In the genomic region with DNA sequence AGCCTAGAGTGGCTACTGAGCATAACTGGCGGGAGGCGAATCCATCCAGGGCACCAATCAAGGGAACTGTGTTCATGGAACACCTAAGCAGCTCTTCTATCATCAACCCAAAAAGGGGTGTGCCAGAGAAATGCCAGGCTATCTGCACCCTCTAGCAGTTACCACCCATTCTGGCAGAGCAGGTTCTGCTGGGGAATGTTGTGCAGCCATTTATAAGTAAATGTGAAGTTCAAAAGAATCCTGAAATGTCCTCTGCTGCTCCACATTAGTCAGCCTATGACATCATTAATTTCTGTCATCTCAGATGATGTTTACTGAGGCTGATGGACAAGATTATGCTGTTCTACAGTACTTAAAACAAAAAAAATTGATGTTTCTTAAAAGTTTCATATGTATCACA, we compare ENCODE assay signal across 30 cellular contexts. TPM values are rescaled to one million over a fixed set of nuclear protein-coding genes. Genes with fewer than 3 reads are reported as not detected.
DNase-seq lines count a peak whose midpoint lies in the region; ATAC-seq, FAIRE-seq and TF ChIP-seq lines count a peak whose summit lies in the region.
"Had no signal": no experiment of that assay in that cellular context is flagged by ENCODE, and none has a peak within 500 bp of the region (broad histone marks: within the 10 kb centered on the region; RNA-seq: fewer than 3 reads in every experiment).

No MANE protein-coding gene starts in this region.

- H3K9me1 ChIP-seq in K562 (ENCODE audit: control insufficient read depth, insufficient read depth, low read length): no peaks in the 10 kb centered on the region

- H3K4me3 ChIP-seq in K562: no peak overlapping the region
- no peak overlapping the region for H3K4me3 ChIP-seq in stomach
- H3K4me3 ChIP-seq: colonic mucosa, GM12878, heart right ventricle, lung, thoracic aorta had no signal

- peaks cover 9% of the 10 kb centered on the region; the same call in 2 of the 3 replicates for H3K79me2 ChIP-seq in K562 (ENCODE audit: control insufficient read depth, insufficient read depth, low read length)

- CTCF ChIA-PET in K562 (lab: Yijun Ruan, JAX; ENCODE audit: low intra/inter-chr PET ratio): no interaction called here

- H3K27ac ChIP-seq in K562 (ENCODE audit: extremely low read depth, low read depth, low read length): no peak overlapping the region
- H3K27ac ChIP-seq in foreskin keratinocyte: no peak overlapping the region
- H3K27ac ChIP-seq in stomach: no peak overlapping the region
- H3K27ac ChIP-seq: colonic mucosa, heart right ventricle, thoracic aorta had no signal

- no peak for TF ChIP-seq RAD21 in K562 (CRISPR knock-in tag; conservative IDR thresholded peaks at IDR 0.05 in 1 of 2, IDR thresholded peaks at IDR 0.05 in 1 of 2)

- H2AFZ ChIP-seq in K562 (ENCODE audit: low read depth, low read length): no peak overlapping the region

- TF ChIP-seq POLR2A in K562 (conservative IDR thresholded peaks at IDR 0.05) (no peak), stomach (IDR thresholded peaks at IDR 0.05) (no peak)

- POLR2A ChIA-PET in K562 (lab: Yijun Ruan, JAX): interaction anchor here (0.6 to 1.9 kb wide), 4 partner anchors 8 to 41 kb away, joined by 3 to 9 read pairs (median 5); partner anchors contain the start of gene SKIC8

- no peaks in the 10 kb centered on the region for H3K4me1 ChIP-seq in K562 (replicated peaks in 1 of 2; ENCODE audit: control insufficient read depth in 2 of 2, insufficient read depth in 2 of 2, low read length in 2 of 2)
- H3K4me1 ChIP-seq in foreskin keratinocyte: no peaks in the 10 kb centered on the region
- peaks cover 5 to 24% (median 15%) of the 10 kb centered on the region in 4 donors for H3K4me1 ChIP-seq in stomach
- H3K4me1 ChIP-seq: colonic mucosa had no signal

- TF ChIP-seq CTCF in K562 (IDR thresholded peaks at IDR 0.05 in 2 of 3, conservative IDR thresholded peaks at IDR 0.05 in 1 of 3; ENCODE audit: insufficient read depth in 2 of 3, low read depth in 1 of 3, low read length in 3 of 3): no peak
- TF ChIP-seq CTCF in foreskin keratinocyte (conservative IDR thresholded peaks at IDR 0.05): no peak
- no peak for TF ChIP-seq CTCF in stomach (IDR thresholded peaks at IDR 0.05)

- H3K36me3 ChIP-seq in K562 (ENCODE audit: control insufficient read depth, insufficient read depth, low read length) (peaks cover 89% of the 10 kb centered on the region), stomach (peaks cover 36 to 89% (median 69%) of the 10 kb centered on the region in 4 donors)
- H3K36me3 ChIP-seq: colonic mucosa had no signal

- ATAC-seq in Right ventricle myocardium inferior (peak; percentile 28), Right ventricle myocardium superior (ENCODE audit: poor library complexity) (no peak), K562 (no peak), foreskin keratinocyte (peak; percentile 40), HG02571 (IDR thresholded peaks at IDR 0.05; ENCODE audit: unreplicated experiment) (no peak)
- ATAC-seq: CD8-positive, alpha-beta T cell; GM12878 had no signal

- H3K27me3 ChIP-seq in K562 (ENCODE audit: control insufficient read depth in 2 of 2, insufficient read depth in 2 of 2, low read length in 2 of 2): no peaks in the 10 kb centered on the region
- H3K27me3 ChIP-seq in foreskin keratinocyte: no peaks in the 10 kb centered on the region
- H3K27me3 ChIP-seq in stomach: no peaks in the 10 kb centered on the region
- H3K27me3 ChIP-seq: colonic mucosa, heart right ventricle had no signal

- no peaks in the 10 kb centered on the region for H4K20me1 ChIP-seq in K562 (replicated peaks; ENCODE audit: control insufficient read depth, insufficient read depth, low read length)

- intact Hi-C loops in Right ventricle myocardium inferior (cut with DNase I) (no loop called here), Right ventricle myocardium superior (cut with DNase I) (no loop called here), K562 (cut with micrococcal nuclease) (no loop called here), stomach (cut with DNase I; ENCODE audit: low total_unique reads) (no loop called here)

- no peak for FAIRE-seq in K562 (lab: Jason Lieb, UNC)
- FAIRE-seq: GM12878, H1, HTR-8/SVneo had no signal

- no TSS peak for BruUV-seq in K562 (replicated peaks; lab: Mats Ljungman, UMichigan)

- 97% methylated on average over 2 of the region's 2 CpGs for WGBS in K562 (ENCODE audit: insufficient coverage, low coverage, missing lambda C conversion rate)
- 88 to 98% (median 97%) methylated on average over 2 of the region's 2 CpGs for WGBS in stomach, 5 donors

- in situ Hi-C loops in K562 (cut with MboI): no loop called here

- H3K9me3 ChIP-seq in K562 (replicated peaks; ENCODE audit: control insufficient read depth, insufficient read depth, low read depth, low read length) (no peaks in the 10 kb centered on the region), stomach (no peaks in the 10 kb centered on the region)
- H3K9me3 ChIP-seq: colonic mucosa, heart right ventricle, thoracic aorta had no signal

- H3K4me2 ChIP-seq in K562 (ENCODE audit: insufficient read depth, low read length): no peak overlapping the region

- TF ChIP-seq EP300 in K562 (IDR thresholded peaks at IDR 0.05; ENCODE audit: low read length) (no peak), stomach (IDR thresholded peaks at IDR 0.05) (no peak)

- DNase-seq in Right ventricle myocardium inferior (ENCODE audit: missing footprints) (no peak), Right ventricle myocardium superior (no peak), K562 (ENCODE audit: extremely low read depth in 1 of 4, low spot score in 3 of 4) (no peak), foreskin keratinocyte (peak in 1 of 2 donors; percentile 31), stomach (peak; percentile 42), cerebellum (ENCODE audit: low spot score) (no peak)
- no peak for DNase-seq in activated CD4-positive, alpha-beta T cell treated with anti-CD3 and anti-CD28 coated beads, Interleukin-2, amount 50 U/mL, for 1 hour
- DNase-seq: activated CD4-positive, alpha-beta T cell treated with anti-CD3 and anti-CD28 coated beads for 4 hours; activated T-cell treated with anti-CD3 and anti-CD28 coated beads for 4 hours; amygdala; CD8-positive, alpha-beta T cell; colonic mucosa; DMS 273 treated with DMSO at 0.1 percent for 48 hours; effector memory CD4-positive, alpha-beta T cell; foreskin melanocyte; heart right ventricle; KBM-7; MM.1S; NCI-H1105 treated with DMSO at 0.1 percent for 48 hours; NCI-H1930; NCI-H510A treated with DMSO at 0.1 percent for 48 hours; nephron progenitor cell; stimulated activated CD4-positive, alpha-beta T cell treated with anti-CD3 and anti-CD28 coated beads, Interleukin-1b, Interleukin-23, amount 100 ng/mL, for 48 hours had no signal

- H3K9ac ChIP-seq in K562 (ENCODE audit: insufficient read depth in 1 of 2, low read depth in 2 of 2, low read length in 2 of 2): no peak overlapping the region

RNA-seq across cellular contexts. Expression of gene SKIC8, which starts 7.7 kb away (rescaled TPM):
- 30.0 TPM for total RNA-seq in Right ventricle myocardium inferior
- 25.2 TPM for total RNA-seq in Right ventricle myocardium superior
- 61.2 and 107 TPM in 2 replicates for total RNA-seq in K562 (2011; cell fraction: chromatin; rRNA removed; ENCODE audit: low replicate concordance)
- 40.1 and 43.9 TPM in 2 replicates for total RNA-seq in K562 (2011; cell fraction: nucleolus; rRNA removed)
- total RNA-seq in K562 (2011; cell fraction: nucleoplasm; rRNA removed): 76.0 and 92.8 TPM in 2 replicates
- total RNA-seq in K562 (2014; rRNA removed): 99.3 and 118 TPM in 2 replicates
- total RNA-seq in K562 (2014; rRNA removed; fragmentation: Illumina TruSeq; extraction: Trizol): 139 and 146 TPM in 2 replicates
- total RNA-seq in K562 (2015; rRNA removed; fragmentation: Illumina TruSeq; extraction: Trizol): 152 and 164 TPM in 2 replicates
- 79.5 and 87.3 TPM in 2 replicates for total RNA-seq in K562 (2021)
- 158 and 224 TPM in 2 replicates for polyA plus RNA-seq in K562 (2011; rRNA removed)
- polyA plus RNA-seq in K562 (2011; cell fraction: cytosol; rRNA removed): 108 and 162 TPM in 2 replicates
- 96.8 and 114 TPM in 2 replicates for polyA plus RNA-seq in K562 (2011; cell fraction: nucleus; rRNA removed)
- 60.8 and 135 TPM in 2 replicates for polyA plus RNA-seq in K562 (2012)
- 124 and 127 TPM in 2 replicates for polyA plus RNA-seq in K562 (2014; fragmentation: Illumina TruSeq; extraction: Trizol)
- 100 to 1,000 TPM; 352 to 389 TPM for polyA plus RNA-seq in K562 (2014; fragmentation: Nextera tagmentation; extraction: Ambion mirVana)
- 140 and 168 TPM in 2 replicates for polyA plus RNA-seq in K562 (2014; rRNA removed)
- polyA minus RNA-seq in K562 (2011; rRNA and poly(A)+ RNA removed): 124 and 180 TPM in 2 replicates
- polyA minus RNA-seq in K562 (2011; cell fraction: cytosol; rRNA and poly(A)+ RNA removed): 51.6 and 80.3 TPM in 2 replicates
- polyA minus RNA-seq in K562 (2011; cell fraction: nucleus; rRNA and poly(A)+ RNA removed): 30.0 and 50.1 TPM in 2 replicates
- 58.8 and 64.0 TPM in 2 replicates for total RNA-seq in foreskin keratinocyte
- polyA plus RNA-seq in foreskin keratinocyte: 52.2 and 58.2 TPM in 2 replicates
- 100 to 1,000 TPM in 1 of 5 donors, 10 to 100 TPM in 4; 22.2 to 119 (median 58.4) TPM for total RNA-seq in stomach
- polyA plus RNA-seq in stomach: 10 to 100 TPM; 40.3 to 60.2 (median 49.3) TPM
- total RNA-seq in cerebellum: 48.5 TPM

RNA-seq across cellular contexts. Expression of gene DNAJA4, which starts 27.3 kb away (rescaled TPM):
- total RNA-seq in Right ventricle myocardium inferior (125 TPM), Right ventricle myocardium superior (79.9 TPM), K562 (2014; rRNA removed) (not detected in 2 replicates), K562 (2014; rRNA removed; fragmentation: Illumina TruSeq; extraction: Trizol) (0.11 TPM in 1 of 2 replicates, not detected in the other), K562 (2015; rRNA removed; fragmentation: Illumina TruSeq; extraction: Trizol) (0.08 TPM in 1 of 2 replicates, not detected in the other), K562 (2021) (0.16 and 0.25 TPM in 2 replicates), foreskin keratinocyte (8.8 and 10.6 TPM in 2 replicates), stomach (10 to 100 TPM in 4 of 5 donors, not detected in 1; 30.3 to 53.6 (median 37.9) TPM), cerebellum (26.5 TPM)
- 0.12 and 0.23 TPM in 2 replicates for total RNA-seq in K562 (2011; cell fraction: chromatin; rRNA removed; ENCODE audit: low replicate concordance)
- 0.33 TPM in 1 of 2 replicates, not detected in the other for total RNA-seq in K562 (2011; cell fraction: nucleolus; rRNA removed)
- total RNA-seq in K562 (2011; cell fraction: nucleoplasm; rRNA removed): 0.15 TPM in 1 of 2 replicates, not detected in the other
- polyA plus RNA-seq in K562 (2011; rRNA removed) (0.05 and 0.15 TPM in 2 replicates), K562 (2014; fragmentation: Illumina TruSeq; extraction: Trizol) (not detected in 2 replicates), K562 (2014; fragmentation: Nextera tagmentation; extraction: Ambion mirVana) (1 to 10 TPM in 1 of 2 experiments, under 1 TPM in 1; 0.56 to 1.0 TPM), K562 (2014; rRNA removed) (0.09 TPM in 1 of 2 replicates, not detected in the other), foreskin keratinocyte (5.1 and 7.5 TPM in 2 replicates), stomach (10 to 100 TPM; 11.4 to 12.9 (median 12.8) TPM)
- polyA plus RNA-seq in K562 (2011; cell fraction: cytosol; rRNA removed): 0.03 TPM in 1 of 2 replicates, not detected in the other
- polyA plus RNA-seq in K562 (2011; cell fraction: nucleus; rRNA removed): 0.28 and 0.50 TPM in 2 replicates
- 0.33 and 0.56 TPM in 2 replicates for polyA plus RNA-seq in K562 (2012)
- 0.21 TPM in 1 of 2 replicates, not detected in the other for polyA minus RNA-seq in K562 (2011; rRNA and poly(A)+ RNA removed)
- polyA minus RNA-seq in K562 (2011; cell fraction: cytosol; rRNA and poly(A)+ RNA removed): 1.1 and 3.1 TPM in 2 replicates
- polyA minus RNA-seq in K562 (2011; cell fraction: nucleus; rRNA and poly(A)+ RNA removed): 0.11 and 0.40 TPM in 2 replicates

RNA-seq across cellular contexts. Expression of gene CRABP1, which starts 48.5 kb away (rescaled TPM):
- not detected for total RNA-seq in Right ventricle myocardium inferior
- not detected for total RNA-seq in Right ventricle myocardium superior
- not detected in 2 replicates for total RNA-seq in K562 (2011; cell fraction: chromatin; rRNA removed; ENCODE audit: low replicate concordance)
- not detected in 2 replicates for total RNA-seq in K562 (2011; cell fraction: nucleolus; rRNA removed)
- total RNA-seq in K562 (2011; cell fraction: nucleoplasm; rRNA removed): not detected in 2 replicates
- not detected in 2 replicates for total RNA-seq in K562 (2014; rRNA removed)
- not detected in 2 replicates for total RNA-seq in K562 (2014; rRNA removed; fragmentation: Illumina TruSeq; extraction: Trizol)
- not detected in 2 replicates for total RNA-seq in K562 (2015; rRNA removed; fragmentation: Illumina TruSeq; extraction: Trizol)
- 0.40 and 0.60 TPM in 2 replicates for total RNA-seq in K562 (2021)
- polyA plus RNA-seq in K562 (2011; rRNA removed): not detected in 2 replicates
- not detected in 2 replicates for polyA plus RNA-seq in K562 (2011; cell fraction: cytosol; rRNA removed)
- not detected in 2 replicates for polyA plus RNA-seq in K562 (2011; cell fraction: nucleus; rRNA removed)
- not detected in 2 replicates for polyA plus RNA-seq in K562 (2012)
- polyA plus RNA-seq in K562 (2014; fragmentation: Illumina TruSeq; extraction: Trizol): not detected in 2 replicates
- not detected for polyA plus RNA-seq in K562 (2014; fragmentation: Nextera tagmentation; extraction: Ambion mirVana)
- polyA plus RNA-seq in K562 (2014; rRNA removed): not detected in 2 replicates
- not detected in 2 replicates for polyA minus RNA-seq in K562 (2011; rRNA and poly(A)+ RNA removed)
- polyA minus RNA-seq in K562 (2011; cell fraction: cytosol; rRNA and poly(A)+ RNA removed): not detected in 2 replicates
- polyA minus RNA-seq in K562 (2011; cell fraction: nucleus; rRNA and poly(A)+ RNA removed): not detected in 2 replicates
- not detected in 2 replicates for total RNA-seq in foreskin keratinocyte
- not detected in 2 replicates for polyA plus RNA-seq in foreskin keratinocyte
- total RNA-seq in stomach: 1 to 10 TPM in 1 of 5 donors, not detected in 4; 2.8 TPM
- polyA plus RNA-seq in stomach: 1 to 10 TPM in 1 of 3 donors, under 1 TPM in 1, not detected in 1; 0.62 to 4.9 TPM
- 9.9 TPM for total RNA-seq in cerebellum
- total RNA-seq: CD8-positive, alpha-beta T cell; heart right ventricle; osteoblast had no signal
- polyA plus RNA-seq: heart right ventricle, lung had no signal

RNA-seq across cellular contexts. Expression of gene ACSBG1, which starts 57.3 kb away (rescaled TPM):
- total RNA-seq in Right ventricle myocardium inferior (0.14 TPM), Right ventricle myocardium superior (0.38 TPM), K562 (2014; rRNA removed) (2.5 and 3.3 TPM in 2 replicates), K562 (2014; rRNA removed; fragmentation: Illumina TruSeq; extraction: Trizol) (3.1 and 3.7 TPM in 2 replicates), K562 (2015; rRNA removed; fragmentation: Illumina TruSeq; extraction: Trizol) (0.83 TPM in 2 replicates), K562 (2021) (2.6 and 3.3 TPM in 2 replicates), foreskin keratinocyte (not detected in 2 replicates), stomach (1 to 10 TPM in 1 of 5 donors, under 1 TPM in 1, not detected in 3; under 0.01 to 1.5 TPM), cerebellum (3.1 TPM)
- total RNA-seq in K562 (2011; cell fraction: chromatin; rRNA removed; ENCODE audit: low replicate concordance): 9.2 and 9.5 TPM in 2 replicates
- 5.3 and 7.0 TPM in 2 replicates for total RNA-seq in K562 (2011; cell fraction: nucleolus; rRNA removed)
- total RNA-seq in K562 (2011; cell fraction: nucleoplasm; rRNA removed): 7.6 and 8.9 TPM in 2 replicates
- polyA plus RNA-seq in K562 (2011; rRNA removed) (1.2 and 2.0 TPM in 2 replicates), K562 (2014; fragmentation: Illumina TruSeq; extraction: Trizol) (4.8 and 6.4 TPM in 2 replicates), K562 (2014; fragmentation: Nextera tagmentation; extraction: Ambion mirVana) (under 1 TPM; 0.36 to 0.75 TPM), K562 (2014; rRNA removed) (4.6 and 5.0 TPM in 2 replicates), foreskin keratinocyte (0.02 TPM in 2 replicates), stomach (under 1 TPM; 0.12 to 0.30 (median 0.15) TPM)
- 1.9 and 4.0 TPM in 2 replicates for polyA plus RNA-seq in K562 (2011; cell fraction: cytosol; rRNA removed)
- 3.7 and 12.6 TPM in 2 replicates for polyA plus RNA-seq in K562 (2011; cell fraction: nucleus; rRNA removed)
- 1.3 and 1.4 TPM in 2 replicates for polyA plus RNA-seq in K562 (2012)
- 0.72 and 3.4 TPM in 2 replicates for polyA minus RNA-seq in K562 (2011; rRNA and poly(A)+ RNA removed)
- polyA minus RNA-seq in K562 (2011; cell fraction: cytosol; rRNA and poly(A)+ RNA removed): 1.1 TPM in 1 of 2 replicates, not detected in the other
- 3.0 and 5.5 TPM in 2 replicates for polyA minus RNA-seq in K562 (2011; cell fraction: nucleus; rRNA and poly(A)+ RNA removed)
- total RNA-seq: thoracic aorta had no signal

Comparison
In these comparisons a context has a peak if more than half of its experiments do, and no peak if none do; other contexts are left out.
1. ATAC-seq: peak in Right ventricle myocardium inferior (single experiment) and foreskin keratinocyte (single experiment); none in Right ventricle myocardium superior (single experiment), K562 (single experiment) and HG02571 (single experiment).